1 cellular context compared by ENCODE assay signal in the genomic region with DNA sequence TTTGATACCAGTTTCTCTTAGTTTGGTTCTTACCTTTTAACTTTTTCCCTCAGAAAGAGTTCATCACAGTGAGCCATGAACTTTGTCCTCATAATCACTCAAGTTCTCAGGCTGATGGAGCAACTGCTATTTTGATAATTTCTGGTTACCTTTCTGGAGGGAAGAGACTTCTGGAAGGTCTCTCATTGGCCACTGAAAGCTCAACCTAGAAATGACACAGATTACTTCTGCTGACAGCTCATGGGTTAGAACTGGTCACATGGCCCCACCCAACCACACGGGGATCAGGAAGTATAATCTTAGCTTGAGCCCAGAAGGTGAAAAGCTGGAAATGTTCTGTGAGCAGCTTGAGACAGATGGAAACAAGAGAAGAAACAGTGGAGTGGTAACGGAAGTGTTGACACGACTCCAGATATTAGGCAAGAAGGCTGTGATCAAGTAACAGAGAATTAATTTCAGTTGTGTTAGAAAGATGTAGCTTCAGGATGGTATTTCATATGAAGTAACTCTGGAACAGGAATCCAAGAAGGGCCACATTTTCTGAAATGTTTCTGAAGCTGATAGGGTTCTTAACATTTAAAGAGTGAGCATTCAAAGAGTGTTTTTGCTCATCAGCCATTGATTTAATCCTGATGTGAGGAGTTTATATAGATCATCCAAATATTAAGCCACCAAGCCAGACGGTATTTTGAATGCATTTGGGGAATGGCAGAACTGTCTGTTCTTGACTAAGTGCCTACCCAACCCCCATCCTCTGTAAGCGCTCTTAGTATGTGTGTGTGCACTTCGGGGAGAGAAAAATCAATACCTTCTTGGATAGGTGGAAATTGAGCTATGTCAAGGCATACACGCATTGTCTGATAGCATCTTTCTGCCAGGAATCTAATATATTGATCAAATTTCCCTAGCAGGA.
A peak's percentile ranks its signal among the peaks of the same experiment; 100 is the strongest.
TF ChIP-seq lines count a peak whose summit lies in the region.

No MANE protein-coding gene starts in this region.

TF ChIP-seq in K562, 482 proteins besides CTCF, POLR2A, EP300 and RAD21 (continued from another document and continues in another):
- TF ChIP-seq, protein P1, sequence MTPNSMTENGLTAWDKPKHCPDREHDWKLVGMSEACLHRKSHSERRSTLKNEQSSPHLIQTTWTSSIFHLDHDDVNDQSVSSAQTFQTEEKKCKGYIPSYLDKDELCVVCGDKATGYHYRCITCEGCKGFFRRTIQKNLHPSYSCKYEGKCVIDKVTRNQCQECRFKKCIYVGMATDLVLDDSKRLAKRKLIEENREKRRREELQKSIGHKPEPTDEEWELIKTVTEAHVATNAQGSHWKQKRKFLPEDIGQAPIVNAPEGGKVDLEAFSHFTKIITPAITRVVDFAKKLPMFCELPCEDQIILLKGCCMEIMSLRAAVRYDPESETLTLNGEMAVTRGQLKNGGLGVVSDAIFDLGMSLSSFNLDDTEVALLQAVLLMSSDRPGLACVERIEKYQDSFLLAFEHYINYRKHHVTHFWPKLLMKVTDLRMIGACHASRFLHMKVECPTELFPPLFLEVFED (CRISPR knock-in tag; conservative IDR thresholded peaks at IDR 0.05): no peak
- no peak for TF ChIP-seq ZNF347 (CRISPR knock-in tag; IDR thresholded peaks at IDR 0.05; ENCODE audit: low read depth)
- no peak for TF ChIP-seq BCOR (IDR thresholded peaks at IDR 0.05)
- TF ChIP-seq, protein P2, sequence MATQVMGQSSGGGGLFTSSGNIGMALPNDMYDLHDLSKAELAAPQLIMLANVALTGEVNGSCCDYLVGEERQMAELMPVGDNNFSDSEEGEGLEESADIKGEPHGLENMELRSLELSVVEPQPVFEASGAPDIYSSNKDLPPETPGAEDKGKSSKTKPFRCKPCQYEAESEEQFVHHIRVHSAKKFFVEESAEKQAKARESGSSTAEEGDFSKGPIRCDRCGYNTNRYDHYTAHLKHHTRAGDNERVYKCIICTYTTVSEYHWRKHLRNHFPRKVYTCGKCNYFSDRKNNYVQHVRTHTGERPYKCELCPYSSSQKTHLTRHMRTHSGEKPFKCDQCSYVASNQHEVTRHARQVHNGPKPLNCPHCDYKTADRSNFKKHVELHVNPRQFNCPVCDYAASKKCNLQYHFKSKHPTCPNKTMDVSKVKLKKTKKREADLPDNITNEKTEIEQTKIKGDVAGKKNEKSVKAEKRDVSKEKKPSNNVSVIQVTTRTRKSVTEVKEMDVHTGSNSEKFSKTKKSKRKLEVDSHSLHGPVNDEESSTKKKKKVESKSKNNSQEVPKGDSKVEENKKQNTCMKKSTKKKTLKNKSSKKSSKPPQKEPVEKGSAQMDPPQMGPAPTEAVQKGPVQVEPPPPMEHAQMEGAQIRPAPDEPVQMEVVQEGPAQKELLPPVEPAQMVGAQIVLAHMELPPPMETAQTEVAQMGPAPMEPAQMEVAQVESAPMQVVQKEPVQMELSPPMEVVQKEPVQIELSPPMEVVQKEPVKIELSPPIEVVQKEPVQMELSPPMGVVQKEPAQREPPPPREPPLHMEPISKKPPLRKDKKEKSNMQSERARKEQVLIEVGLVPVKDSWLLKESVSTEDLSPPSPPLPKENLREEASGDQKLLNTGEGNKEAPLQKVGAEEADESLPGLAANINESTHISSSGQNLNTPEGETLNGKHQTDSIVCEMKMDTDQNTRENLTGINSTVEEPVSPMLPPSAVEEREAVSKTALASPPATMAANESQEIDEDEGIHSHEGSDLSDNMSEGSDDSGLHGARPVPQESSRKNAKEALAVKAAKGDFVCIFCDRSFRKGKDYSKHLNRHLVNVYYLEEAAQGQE (CRISPR knock-in tag; IDR thresholded peaks at IDR 0.05; ENCODE audit: low read depth): peak; percentile 46; the same call in 1 of the 2 replicates
- TF ChIP-seq EGR1 (conservative IDR thresholded peaks at IDR 0.05): no peak
- TF ChIP-seq, protein P3, sequence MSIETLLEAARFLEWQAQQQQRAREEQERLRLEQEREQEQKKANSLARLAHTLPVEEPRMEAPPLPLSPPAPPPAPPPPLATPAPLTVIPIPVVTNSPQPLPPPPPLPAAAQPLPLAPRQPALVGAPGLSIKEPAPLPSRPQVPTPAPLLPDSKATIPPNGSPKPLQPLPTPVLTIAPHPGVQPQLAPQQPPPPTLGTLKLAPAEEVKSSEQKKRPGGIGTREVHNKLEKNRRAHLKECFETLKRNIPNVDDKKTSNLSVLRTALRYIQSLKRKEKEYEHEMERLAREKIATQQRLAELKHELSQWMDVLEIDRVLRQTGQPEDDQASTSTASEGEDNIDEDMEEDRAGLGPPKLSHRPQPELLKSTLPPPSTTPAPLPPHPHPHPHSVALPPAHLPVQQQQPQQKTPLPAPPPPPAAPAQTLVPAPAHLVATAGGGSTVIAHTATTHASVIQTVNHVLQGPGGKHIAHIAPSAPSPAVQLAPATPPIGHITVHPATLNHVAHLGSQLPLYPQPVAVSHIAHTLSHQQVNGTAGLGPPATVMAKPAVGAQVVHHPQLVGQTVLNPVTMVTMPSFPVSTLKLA (conservative IDR thresholded peaks at IDR 0.05): peak; percentile 38 to 40; a peak in 3 of 4 replicates
- TF ChIP-seq, protein P4, sequence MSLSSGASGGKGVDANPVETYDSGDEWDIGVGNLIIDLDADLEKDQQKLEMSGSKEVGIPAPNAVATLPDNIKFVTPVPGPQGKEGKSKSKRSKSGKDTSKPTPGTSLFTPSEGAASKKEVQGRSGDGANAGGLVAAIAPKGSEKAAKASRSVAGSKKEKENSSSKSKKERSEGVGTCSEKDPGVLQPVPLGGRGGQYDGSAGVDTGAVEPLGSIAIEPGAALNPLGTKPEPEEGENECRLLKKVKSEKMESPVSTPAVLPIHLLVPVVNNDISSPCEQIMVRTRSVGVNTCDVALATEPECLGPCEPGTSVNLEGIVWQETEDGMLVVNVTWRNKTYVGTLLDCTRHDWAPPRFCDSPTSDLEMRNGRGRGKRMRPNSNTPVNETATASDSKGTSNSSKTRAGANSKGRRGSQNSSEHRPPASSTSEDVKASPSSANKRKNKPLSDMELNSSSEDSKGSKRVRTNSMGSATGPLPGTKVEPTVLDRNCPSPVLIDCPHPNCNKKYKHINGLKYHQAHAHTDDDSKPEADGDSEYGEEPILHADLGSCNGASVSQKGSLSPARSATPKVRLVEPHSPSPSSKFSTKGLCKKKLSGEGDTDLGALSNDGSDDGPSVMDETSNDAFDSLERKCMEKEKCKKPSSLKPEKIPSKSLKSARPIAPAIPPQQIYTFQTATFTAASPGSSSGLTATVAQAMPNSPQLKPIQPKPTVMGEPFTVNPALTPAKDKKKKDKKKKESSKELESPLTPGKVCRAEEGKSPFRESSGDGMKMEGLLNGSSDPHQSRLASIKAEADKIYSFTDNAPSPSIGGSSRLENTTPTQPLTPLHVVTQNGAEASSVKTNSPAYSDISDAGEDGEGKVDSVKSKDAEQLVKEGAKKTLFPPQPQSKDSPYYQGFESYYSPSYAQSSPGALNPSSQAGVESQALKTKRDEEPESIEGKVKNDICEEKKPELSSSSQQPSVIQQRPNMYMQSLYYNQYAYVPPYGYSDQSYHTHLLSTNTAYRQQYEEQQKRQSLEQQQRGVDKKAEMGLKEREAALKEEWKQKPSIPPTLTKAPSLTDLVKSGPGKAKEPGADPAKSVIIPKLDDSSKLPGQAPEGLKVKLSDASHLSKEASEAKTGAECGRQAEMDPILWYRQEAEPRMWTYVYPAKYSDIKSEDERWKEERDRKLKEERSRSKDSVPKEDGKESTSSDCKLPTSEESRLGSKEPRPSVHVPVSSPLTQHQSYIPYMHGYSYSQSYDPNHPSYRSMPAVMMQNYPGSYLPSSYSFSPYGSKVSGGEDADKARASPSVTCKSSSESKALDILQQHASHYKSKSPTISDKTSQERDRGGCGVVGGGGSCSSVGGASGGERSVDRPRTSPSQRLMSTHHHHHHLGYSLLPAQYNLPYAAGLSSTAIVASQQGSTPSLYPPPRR (CRISPR knock-in tag; IDR thresholded peaks at IDR 0.05; ENCODE audit: borderline replicate concordance): no peak
- TF ChIP-seq, protein P5, sequence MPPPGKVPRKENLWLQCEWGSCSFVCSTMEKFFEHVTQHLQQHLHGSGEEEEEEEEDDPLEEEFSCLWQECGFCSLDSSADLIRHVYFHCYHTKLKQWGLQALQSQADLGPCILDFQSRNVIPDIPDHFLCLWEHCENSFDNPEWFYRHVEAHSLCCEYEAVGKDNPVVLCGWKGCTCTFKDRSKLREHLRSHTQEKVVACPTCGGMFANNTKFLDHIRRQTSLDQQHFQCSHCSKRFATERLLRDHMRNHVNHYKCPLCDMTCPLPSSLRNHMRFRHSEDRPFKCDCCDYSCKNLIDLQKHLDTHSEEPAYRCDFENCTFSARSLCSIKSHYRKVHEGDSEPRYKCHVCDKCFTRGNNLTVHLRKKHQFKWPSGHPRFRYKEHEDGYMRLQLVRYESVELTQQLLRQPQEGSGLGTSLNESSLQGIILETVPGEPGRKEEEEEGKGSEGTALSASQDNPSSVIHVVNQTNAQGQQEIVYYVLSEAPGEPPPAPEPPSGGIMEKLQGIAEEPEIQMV (tag; conservative IDR thresholded peaks at IDR 0.05; ENCODE audit: low read depth): no peak
- TF ChIP-seq ZNF232 (CRISPR knock-in tag; IDR thresholded peaks at IDR 0.05): no peak
- TF ChIP-seq, protein P6, sequence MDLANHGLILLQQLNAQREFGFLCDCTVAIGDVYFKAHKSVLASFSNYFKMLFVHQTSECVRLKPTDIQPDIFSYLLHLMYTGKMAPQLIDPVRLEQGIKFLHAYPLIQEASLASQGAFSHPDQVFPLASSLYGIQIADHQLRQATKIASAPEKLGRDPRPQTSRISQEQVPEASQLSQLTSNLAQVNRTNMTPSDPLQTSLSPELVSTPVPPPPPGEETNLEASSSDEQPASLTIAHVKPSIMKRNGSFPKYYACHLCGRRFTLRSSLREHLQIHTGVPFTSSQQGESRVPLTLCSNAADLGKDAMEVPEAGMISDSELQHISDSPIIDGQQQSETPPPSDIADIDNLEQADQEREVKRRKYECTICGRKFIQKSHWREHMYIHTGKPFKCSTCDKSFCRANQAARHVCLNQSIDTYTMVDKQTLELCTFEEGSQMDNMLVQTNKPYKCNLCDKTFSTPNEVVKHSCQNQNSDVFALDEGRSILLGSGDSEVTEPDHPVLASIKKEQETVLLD (IDR thresholded peaks at IDR 0.05): no peak
- TF ChIP-seq ZNF175 (CRISPR knock-in tag; IDR thresholded peaks at IDR 0.05; ENCODE audit: low read depth): 0 out of 2 replicates have a peak, but pooled peaks have one; percentile 29
- no peak for TF ChIP-seq GATA2 (CRISPR knock-in tag; IDR thresholded peaks at IDR 0.05)
- no peak for TF ChIP-seq ZNF57 (CRISPR knock-in tag; IDR thresholded peaks at IDR 0.05)
- TF ChIP-seq ZNF134 (CRISPR knock-in tag; conservative IDR thresholded peaks at IDR 0.05): no peak
- no peak for TF ChIP-seq MXI1 (IDR thresholded peaks at IDR 0.05; ENCODE audit: low read depth, low read length)
- TF ChIP-seq, protein P7, sequence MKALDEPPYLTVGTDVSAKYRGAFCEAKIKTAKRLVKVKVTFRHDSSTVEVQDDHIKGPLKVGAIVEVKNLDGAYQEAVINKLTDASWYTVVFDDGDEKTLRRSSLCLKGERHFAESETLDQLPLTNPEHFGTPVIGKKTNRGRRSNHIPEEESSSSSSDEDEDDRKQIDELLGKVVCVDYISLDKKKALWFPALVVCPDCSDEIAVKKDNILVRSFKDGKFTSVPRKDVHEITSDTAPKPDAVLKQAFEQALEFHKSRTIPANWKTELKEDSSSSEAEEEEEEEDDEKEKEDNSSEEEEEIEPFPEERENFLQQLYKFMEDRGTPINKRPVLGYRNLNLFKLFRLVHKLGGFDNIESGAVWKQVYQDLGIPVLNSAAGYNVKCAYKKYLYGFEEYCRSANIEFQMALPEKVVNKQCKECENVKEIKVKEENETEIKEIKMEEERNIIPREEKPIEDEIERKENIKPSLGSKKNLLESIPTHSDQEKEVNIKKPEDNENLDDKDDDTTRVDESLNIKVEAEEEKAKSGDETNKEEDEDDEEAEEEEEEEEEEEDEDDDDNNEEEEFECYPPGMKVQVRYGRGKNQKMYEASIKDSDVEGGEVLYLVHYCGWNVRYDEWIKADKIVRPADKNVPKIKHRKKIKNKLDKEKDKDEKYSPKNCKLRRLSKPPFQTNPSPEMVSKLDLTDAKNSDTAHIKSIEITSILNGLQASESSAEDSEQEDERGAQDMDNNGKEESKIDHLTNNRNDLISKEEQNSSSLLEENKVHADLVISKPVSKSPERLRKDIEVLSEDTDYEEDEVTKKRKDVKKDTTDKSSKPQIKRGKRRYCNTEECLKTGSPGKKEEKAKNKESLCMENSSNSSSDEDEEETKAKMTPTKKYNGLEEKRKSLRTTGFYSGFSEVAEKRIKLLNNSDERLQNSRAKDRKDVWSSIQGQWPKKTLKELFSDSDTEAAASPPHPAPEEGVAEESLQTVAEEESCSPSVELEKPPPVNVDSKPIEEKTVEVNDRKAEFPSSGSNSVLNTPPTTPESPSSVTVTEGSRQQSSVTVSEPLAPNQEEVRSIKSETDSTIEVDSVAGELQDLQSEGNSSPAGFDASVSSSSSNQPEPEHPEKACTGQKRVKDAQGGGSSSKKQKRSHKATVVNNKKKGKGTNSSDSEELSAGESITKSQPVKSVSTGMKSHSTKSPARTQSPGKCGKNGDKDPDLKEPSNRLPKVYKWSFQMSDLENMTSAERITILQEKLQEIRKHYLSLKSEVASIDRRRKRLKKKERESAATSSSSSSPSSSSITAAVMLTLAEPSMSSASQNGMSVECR (CRISPR knock-in tag; IDR thresholded peaks at IDR 0.05): no peak
- TF ChIP-seq FOXK2 (conservative IDR thresholded peaks at IDR 0.05 in 1 of 2, IDR thresholded peaks at IDR 0.05 in 1 of 2; ENCODE audit: low read depth in 2 of 2): peak; percentile 63 to 84
- TF ChIP-seq, protein P8, sequence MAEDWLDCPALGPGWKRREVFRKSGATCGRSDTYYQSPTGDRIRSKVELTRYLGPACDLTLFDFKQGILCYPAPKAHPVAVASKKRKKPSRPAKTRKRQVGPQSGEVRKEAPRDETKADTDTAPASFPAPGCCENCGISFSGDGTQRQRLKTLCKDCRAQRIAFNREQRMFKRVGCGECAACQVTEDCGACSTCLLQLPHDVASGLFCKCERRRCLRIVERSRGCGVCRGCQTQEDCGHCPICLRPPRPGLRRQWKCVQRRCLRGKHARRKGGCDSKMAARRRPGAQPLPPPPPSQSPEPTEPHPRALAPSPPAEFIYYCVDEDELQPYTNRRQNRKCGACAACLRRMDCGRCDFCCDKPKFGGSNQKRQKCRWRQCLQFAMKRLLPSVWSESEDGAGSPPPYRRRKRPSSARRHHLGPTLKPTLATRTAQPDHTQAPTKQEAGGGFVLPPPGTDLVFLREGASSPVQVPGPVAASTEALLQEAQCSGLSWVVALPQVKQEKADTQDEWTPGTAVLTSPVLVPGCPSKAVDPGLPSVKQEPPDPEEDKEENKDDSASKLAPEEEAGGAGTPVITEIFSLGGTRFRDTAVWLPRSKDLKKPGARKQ (CRISPR knock-in tag; IDR thresholded peaks at IDR 0.05): no peak
- TF ChIP-seq SMAD2 (IDR thresholded peaks at IDR 0.05; ENCODE audit: low read depth, low read length): no peak
- peak; percentile 74 for TF ChIP-seq MEIS2 (IDR thresholded peaks at IDR 0.05; ENCODE audit: partially characterized antibody)
- TF ChIP-seq MYBL2 (IDR thresholded peaks at IDR 0.05; ENCODE audit: low read depth): no peak
- no peak for TF ChIP-seq MYBL2 (CRISPR knock-in tag; IDR thresholded peaks at IDR 0.05; ENCODE audit: borderline replicate concordance)
- TF ChIP-seq TSC22D4 (tag; IDR thresholded peaks at IDR 0.05): no peak
- peak; percentile 39 for TF ChIP-seq EP400 (IDR thresholded peaks at IDR 0.05)
